1 cellular context compared by ENCODE assay signal in the genomic region with DNA sequence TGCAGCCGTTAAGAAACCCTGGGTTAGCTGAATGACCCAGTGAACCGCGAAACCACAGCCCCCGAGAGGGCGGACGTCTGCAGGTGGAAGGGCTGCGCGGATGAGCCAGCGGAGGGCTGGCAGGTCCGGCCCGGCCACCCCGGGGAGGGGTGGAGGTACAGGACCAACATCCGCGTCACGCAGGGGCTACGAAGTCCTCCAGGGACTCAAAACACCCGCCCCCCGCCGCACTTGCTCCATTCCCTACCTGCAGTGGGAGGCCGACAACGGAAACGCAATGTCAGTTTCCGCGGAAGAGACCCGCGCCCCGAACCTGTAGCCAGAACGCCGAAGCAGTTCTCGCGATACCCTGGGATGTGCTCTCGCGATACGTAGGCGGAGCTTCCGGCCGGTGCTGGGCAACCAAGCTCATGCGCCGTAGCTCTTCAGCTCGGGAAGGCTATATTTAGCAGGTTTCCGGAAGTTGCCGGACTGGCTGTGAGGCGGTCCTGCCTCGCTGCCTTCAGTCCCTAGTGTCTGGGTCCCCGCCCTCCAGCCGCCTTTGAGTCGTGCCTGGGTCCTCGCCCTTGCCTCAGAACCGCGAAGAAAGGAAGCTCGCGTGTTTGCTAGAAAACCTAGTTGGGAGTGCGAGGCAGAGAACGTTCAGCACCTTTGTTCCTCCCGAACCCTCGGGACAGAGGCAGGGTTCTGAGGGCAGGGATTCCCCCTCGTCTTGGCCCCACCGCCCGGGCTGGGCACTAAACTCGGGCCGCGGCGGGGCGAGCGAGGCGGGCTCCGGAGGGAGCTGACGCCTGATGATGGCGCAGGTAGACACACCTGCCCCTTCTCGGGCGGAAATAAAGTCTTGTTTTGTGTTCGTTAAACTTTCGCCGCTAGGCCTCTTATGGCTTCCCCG.
TF ChIP-seq lines count a peak whose summit lies in the region.

A gene with protein sequence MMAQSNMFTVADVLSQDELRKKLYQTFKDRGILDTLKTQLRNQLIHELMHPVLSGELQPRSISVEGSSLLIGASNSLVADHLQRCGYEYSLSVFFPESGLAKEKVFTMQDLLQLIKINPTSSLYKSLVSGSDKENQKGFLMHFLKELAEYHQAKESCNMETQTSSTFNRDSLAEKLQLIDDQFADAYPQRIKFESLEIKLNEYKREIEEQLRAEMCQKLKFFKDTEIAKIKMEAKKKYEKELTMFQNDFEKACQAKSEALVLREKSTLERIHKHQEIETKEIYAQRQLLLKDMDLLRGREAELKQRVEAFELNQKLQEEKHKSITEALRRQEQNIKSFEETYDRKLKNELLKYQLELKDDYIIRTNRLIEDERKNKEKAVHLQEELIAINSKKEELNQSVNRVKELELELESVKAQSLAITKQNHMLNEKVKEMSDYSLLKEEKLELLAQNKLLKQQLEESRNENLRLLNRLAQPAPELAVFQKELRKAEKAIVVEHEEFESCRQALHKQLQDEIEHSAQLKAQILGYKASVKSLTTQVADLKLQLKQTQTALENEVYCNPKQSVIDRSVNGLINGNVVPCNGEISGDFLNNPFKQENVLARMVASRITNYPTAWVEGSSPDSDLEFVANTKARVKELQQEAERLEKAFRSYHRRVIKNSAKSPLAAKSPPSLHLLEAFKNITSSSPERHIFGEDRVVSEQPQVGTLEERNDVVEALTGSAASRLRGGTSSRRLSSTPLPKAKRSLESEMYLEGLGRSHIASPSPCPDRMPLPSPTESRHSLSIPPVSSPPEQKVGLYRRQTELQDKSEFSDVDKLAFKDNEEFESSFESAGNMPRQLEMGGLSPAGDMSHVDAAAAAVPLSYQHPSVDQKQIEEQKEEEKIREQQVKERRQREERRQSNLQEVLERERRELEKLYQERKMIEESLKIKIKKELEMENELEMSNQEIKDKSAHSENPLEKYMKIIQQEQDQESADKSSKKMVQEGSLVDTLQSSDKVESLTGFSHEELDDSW (plus strand): TSS at position 471 of the 895 bp plus-strand sequence. CDS start 324 bp downstream, at position 795.
TSS of gene TRAPPC2 (minus strand) at position 343 of the 895 bp plus-strand sequence. CDS start 14,657 bp downstream, outside the sequence.

TF ChIP-seq in GM12878, 131 proteins besides CTCF, POLR2A, EP300 and RAD21 (continued from another document):
- TF ChIP-seq ZBTB40 (IDR thresholded peaks at IDR 0.05; ENCODE audit: borderline replicate concordance) = peak; percentile 82
- peak; percentile 50 for TF ChIP-seq SKIL (IDR thresholded peaks at IDR 0.05; ENCODE audit: low read depth, poor library complexity, severe bottlenecking)
- TF ChIP-seq ZBTB11 (CRISPR knock-in tag; IDR thresholded peaks at IDR 0.05) = no peak
